ENCODE assay signal across 28 cellular contexts in the genomic region with DNA sequence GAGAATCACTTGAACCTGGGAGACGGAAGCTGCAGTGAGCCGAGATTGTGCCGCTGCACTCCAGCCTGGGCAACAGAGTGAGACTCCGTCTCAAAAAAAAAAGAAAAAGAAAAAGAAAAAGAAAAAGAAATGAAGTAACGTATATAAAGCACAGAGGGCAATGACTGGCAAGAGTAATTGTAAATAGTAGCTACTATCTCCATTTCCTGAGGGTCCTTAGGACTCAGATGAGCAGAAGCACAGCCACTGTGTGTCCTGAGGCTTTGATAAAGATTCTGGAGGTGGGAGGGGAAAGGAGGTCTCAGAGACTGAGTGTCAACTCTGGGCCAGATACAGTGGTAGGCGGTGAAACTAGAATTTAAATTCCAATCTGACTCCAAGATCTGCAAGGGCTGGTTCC. TPM values are rescaled to one million over a fixed set of nuclear protein-coding genes. Genes with fewer than 3 reads are reported as not detected.
"Had no signal": no experiment of that assay in that cellular context is flagged by ENCODE, and none has a peak within 500 bp of the region (broad histone marks: within the 10 kb centered on the region; RNA-seq: fewer than 3 reads in every experiment).

No MANE protein-coding gene starts in this region.

- DNase-seq: activated CD4-positive, alpha-beta T cell treated with anti-CD3 and anti-CD28 coated beads, Interleukin-2, amount 10 ng/mL, durations not matched to agents 24 days and 14 days; activated CD4-positive, alpha-beta T cell treated with anti-CD3 and anti-CD28 coated beads, Interleukin-2, amount 50 U/mL, for 4 hours; activated CD8-positive, alpha-beta T cell treated with anti-CD3 and anti-CD28 coated beads for 36 hours; activated effector memory CD4-positive, alpha-beta T cell treated with anti-CD3 and anti-CD28 coated beads, Interleukin-2, amount 50 U/mL, for 16 hours; activated naive CD4-positive, alpha-beta T cell; activated T-cell treated with anti-CD3 and anti-CD28 coated beads, Interleukin-2, amount 50 U/mL, for 1 hour; activated T-cell treated with anti-CD3 and anti-CD28 coated beads, Interleukin-2, amount 50 U/mL, for 72 hours; adrenal gland; colonic mucosa; NCI-H1105 treated with DMSO at 0.1 percent for 48 hours; NCI-H1436; NCI-H1694; NCI-H1930; NCI-H510A; NCI-H526; NCI-H748 treated with DMSO at 0.1 percent for 48 hours; NK-92 treated with Interleukin-12 subunit alpha and Interleukin-12 subunit beta, amount 100 ng/mL, for 24 hours; PC-3; Right ventricle myocardium superior; SW 1271; T-helper 1 cell; T-helper 2 cell; T-helper 9 cell had no signal

- H3K4me3 ChIP-seq: adrenal gland, colonic mucosa had no signal

- FAIRE-seq: RCC 7860 had no signal

- ATAC-seq: activated CD8-positive, alpha-beta T cell treated with anti-CD3 and anti-CD28 coated beads for 36 hours; activated T-cell treated with anti-CD3 and anti-CD28 coated beads, Interleukin-2, amount 50 U/mL, for 72 hours; activated T-helper 17 cell treated with anti-CD3 and anti-CD28 coated beads, Interleukin-2, amount 50 U/mL, for 72 hours; PC-3 had no signal

- H3K27ac ChIP-seq: adrenal gland, colonic mucosa had no signal

- H3K27me3 ChIP-seq: colonic mucosa had no signal

- H3K36me3 ChIP-seq: adrenal gland, colonic mucosa had no signal

- H3K4me1 ChIP-seq: colonic mucosa had no signal

- H3K9me3 ChIP-seq: adrenal gland, colonic mucosa had no signal

RNA-seq across cellular contexts. Expression of a gene that starts 45.8 kb away (rescaled TPM):
- total RNA-seq: activated CD4-positive, alpha-beta T cell treated with anti-CD3 and anti-CD28 coated beads, Interleukin-2, amount 10 ng/mL, durations not matched to agents 24 days and 14 days; activated CD8-positive, alpha-beta memory T cell treated with anti-CD3 and anti-CD28 coated beads for 36 hours; activated CD8-positive, alpha-beta T cell treated with anti-CD3 and anti-CD28 coated beads for 36 hours; activated T-cell treated with anti-CD3 and anti-CD28 coated beads, Interleukin-2, amount 50 U/mL, for 72 hours; activated T-helper 17 cell treated with anti-CD3 and anti-CD28 coated beads, Interleukin-2, amount 50 U/mL, for 72 hours; chondrocyte; colonic mucosa; MCF 10A; PC-3; Right ventricle myocardium superior had no signal
